ENCODE assay signal across 9 cellular contexts in genomic region chr3:70120360-70120966, GRCh38.
DNase-seq lines count a peak whose midpoint lies in the region; ATAC-seq and TF ChIP-seq lines count a peak whose summit lies in the region.
"Had no signal": no experiment of that assay in that cellular context is flagged by ENCODE, and none has a peak within 500 bp of the region (broad histone marks: within the 10 kb centered on the region; RNA-seq: fewer than 3 reads in every experiment).

No MANE protein-coding gene starts in this region.

- H3K27me3 Mint-ChIP-seq in GM23338 (ENCODE audit: insufficient read depth, low read depth, poor library complexity) = no peaks in the 10 kb centered on the region
- no peaks in the 10 kb centered on the region for H3K27me3 Mint-ChIP-seq in T-helper 2 cell treated with Interferon-gamma antibody and Interleukin-4, amounts not matched to agents 5 μg/mL and 100 μg/mL, for 36 hours (ENCODE audit: low read depth)
- H3K27me3 Mint-ChIP-seq in stimulated activated naive B cell treated with anti-CD40 and anti-IgM and Interleukin-4, amounts not matched to agents 10 μg/mL and 1 μg/mL and 100 μg/mL, for 72 hours = peaks cover 7 to 8% of the 10 kb centered on the region in 2 donors

- TF ChIP-seq CTCF in GM23338 (conservative IDR thresholded peaks at IDR 0.05; ENCODE audit: low read depth in 2 of 2) (peak; percentile 85 to 96), right lobe of liver (IDR thresholded peaks at IDR 0.05) (peak; percentile 79 to 84 (median 82))

- no peaks in the 10 kb centered on the region for H3K9me3 ChIP-seq in right lobe of liver

- H3K27ac Mint-ChIP-seq in GM23338 = no peak overlapping the region
- no peak overlapping the region for H3K27ac Mint-ChIP-seq in T-helper 2 cell treated with Interferon-gamma antibody and Interleukin-4, amounts not matched to agents 5 μg/mL and 100 μg/mL, for 36 hours
- no peak overlapping the region for H3K27ac Mint-ChIP-seq in stimulated activated naive B cell treated with anti-CD40 and anti-IgM and Interleukin-4, amounts not matched to agents 10 μg/mL and 1 μg/mL and 100 μg/mL, for 72 hours

- no peaks in the 10 kb centered on the region for H3K9me2 ChIP-seq in GM23338 (ENCODE audit: insufficient read depth)

- ATAC-seq in GM23338 (peak; percentile 77), right lobe of liver (peak; percentile 92 to 94 (median 92))
- ATAC-seq in stimulated activated naive B cell treated with anti-CD40 and anti-IgM and Interleukin-4, amounts not matched to agents 10 μg/mL and 1 μg/mL and 100 μg/mL, for 72 hours (replicated peaks) = peak; percentile 76

- peaks cover 14% of the 10 kb centered on the region for H3K9me3 Mint-ChIP-seq in GM23338
- H3K9me3 Mint-ChIP-seq in T-helper 2 cell treated with Interferon-gamma antibody and Interleukin-4, amounts not matched to agents 5 μg/mL and 100 μg/mL, for 36 hours = no peaks in the 10 kb centered on the region
- H3K9me3 Mint-ChIP-seq in stimulated activated naive B cell treated with anti-CD40 and anti-IgM and Interleukin-4, amounts not matched to agents 10 μg/mL and 1 μg/mL and 100 μg/mL, for 72 hours = no peaks in the 10 kb centered on the region

- H3K27ac ChIP-seq in GM23338 (ENCODE audit: low read depth) (no peak overlapping the region), right lobe of liver (no peak overlapping the region)
- H3K27ac ChIP-seq: BLaER1 treated with 17β-estradiol and CSF1 and Interleukin-3, amounts not matched to agents 10 nM and 100 nM had no signal

- H3K36me3 ChIP-seq in GM23338 (ENCODE audit: insufficient read depth) = no peaks in the 10 kb centered on the region
- H3K36me3 ChIP-seq in right lobe of liver = no peaks in the 10 kb centered on the region
- H3K36me3 ChIP-seq: BLaER1 treated with 17β-estradiol and CSF1 and Interleukin-3, amounts not matched to agents 10 nM and 100 nM had no signal

- H3K4me3 ChIP-seq in GM23338 = no peak overlapping the region
- no peak overlapping the region for H3K4me3 ChIP-seq in right lobe of liver
- H3K4me3 ChIP-seq: BLaER1 treated with 17β-estradiol and CSF1 and Interleukin-3, amounts not matched to agents 10 nM and 100 nM had no signal

- no peak for TF ChIP-seq POLR2A in right lobe of liver (IDR thresholded peaks at IDR 0.05)

- H3K4me2 ChIP-seq in GM23338 = no peak overlapping the region
- H3K4me2 ChIP-seq: BLaER1 treated with 17β-estradiol and CSF1 and Interleukin-3, amounts not matched to agents 10 nM and 100 nM had no signal

- in situ Hi-C loops in T47D (cut with HindIII; ENCODE audit: low pct_unique_long_range_greater_than_20kb, low sequenced_read_pairs) = no loop called here

- H3K79me2 ChIP-seq in GM23338 (replicated peaks; ENCODE audit: insufficient read depth) = no peaks in the 10 kb centered on the region

- H3K4me1 ChIP-seq in GM23338 (ENCODE audit: insufficient read depth) = no peaks in the 10 kb centered on the region
- no peaks in the 10 kb centered on the region for H3K4me1 ChIP-seq in right lobe of liver
- H3K4me1 ChIP-seq: BLaER1 treated with 17β-estradiol and CSF1 and Interleukin-3, amounts not matched to agents 10 nM and 100 nM had no signal

- intact Hi-C loops in right lobe of liver (cut with DNase I) = loop anchor here in 1 of 2 donors (10.0 kb wide), 1 partner anchor 234 kb away; no protein-coding TSS in a partner anchor

- no peaks in the 10 kb centered on the region for H3K27me3 ChIP-seq in GM23338 (ENCODE audit: insufficient read depth)
- H3K27me3 ChIP-seq in right lobe of liver = no peaks in the 10 kb centered on the region
- H3K27me3 ChIP-seq: BLaER1 treated with 17β-estradiol and CSF1 and Interleukin-3, amounts not matched to agents 10 nM and 100 nM had no signal

- no peaks in the 10 kb centered on the region for H4K20me1 ChIP-seq in GM23338 (replicated peaks; ENCODE audit: insufficient read depth)
- H4K20me1 ChIP-seq: BLaER1 treated with 17β-estradiol and CSF1 and Interleukin-3, amounts not matched to agents 10 nM and 100 nM had no signal

- no peaks in the 10 kb centered on the region; the same call in 1 of the 3 replicates for H3K4me1 Mint-ChIP-seq in GM23338
- H3K4me1 Mint-ChIP-seq in T-helper 2 cell treated with Interferon-gamma antibody and Interleukin-4, amounts not matched to agents 5 μg/mL and 100 μg/mL, for 36 hours (ENCODE audit: low read depth) = no peaks in the 10 kb centered on the region
- H3K4me1 Mint-ChIP-seq in stimulated activated naive B cell treated with anti-CD40 and anti-IgM and Interleukin-4, amounts not matched to agents 10 μg/mL and 1 μg/mL and 100 μg/mL, for 72 hours = no peaks in the 10 kb centered on the region

- H2AFZ ChIP-seq in GM23338 = 0 out of 2 replicates have a peak overlapping the region, but pooled peaks have one; percentile 60

- H3K36me3 Mint-ChIP-seq in GM23338 (ENCODE audit: low read depth) = peaks cover 14% of the 10 kb centered on the region; the same call in 2 of the 3 replicates
- H3K36me3 Mint-ChIP-seq in T-helper 2 cell treated with Interferon-gamma antibody and Interleukin-4, amounts not matched to agents 5 μg/mL and 100 μg/mL, for 36 hours (ENCODE audit: low read depth) = no peaks in the 10 kb centered on the region
- no peaks in the 10 kb centered on the region for H3K36me3 Mint-ChIP-seq in stimulated activated naive B cell treated with anti-CD40 and anti-IgM and Interleukin-4, amounts not matched to agents 10 μg/mL and 1 μg/mL and 100 μg/mL, for 72 hours

- peak; percentile 58 for DNase-seq in NCI-H146 (lab: John Stamatoyannopoulos, UW)
- DNase-seq in NCI-H146 treated with DMSO at 0.1 percent for 48 hours (lab: John Stamatoyannopoulos, UW; ENCODE audit: unreplicated experiment) = no peak
- peak; percentile 91 for DNase-seq in GM23338 (ENCODE audit: low spot score)
- DNase-seq in KG1 (lab: John Stamatoyannopoulos, UW) = peak; percentile 23
- peak; percentile 33 for DNase-seq in T-helper 2 cell treated with Interferon-gamma antibody and Interleukin-4, amounts not matched to agents 5 μg/mL and 100 μg/mL, for 36 hours (ENCODE audit: low spot score)
- peak; percentile 18 to 74 for DNase-seq in T47D (ENCODE audit: low read depth in 1 of 2, low spot score in 1 of 2)
- DNase-seq in right lobe of liver = peak; percentile 72 to 78 (median 78)
- DNase-seq in stimulated activated naive B cell treated with anti-CD40 and anti-IgM and Interleukin-4, amounts not matched to agents 10 μg/mL and 1 μg/mL and 100 μg/mL, for 72 hours = peak; percentile 47

- WGBS in right lobe of liver (ENCODE audit: insufficient coverage, low coverage, low lambda C conversion rate, missing lambda C conversion rate) = 43% methylated on average over 11 of the region's 11 CpGs

- H3F3A ChIP-seq in GM23338 (replicated peaks; ENCODE audit: low read depth) = no peaks in the 10 kb centered on the region

- H3K4me3 Mint-ChIP-seq in GM23338 = no peak overlapping the region
- no peak overlapping the region for H3K4me3 Mint-ChIP-seq in T-helper 2 cell treated with Interferon-gamma antibody and Interleukin-4, amounts not matched to agents 5 μg/mL and 100 μg/mL, for 36 hours
- no peak overlapping the region for H3K4me3 Mint-ChIP-seq in stimulated activated naive B cell treated with anti-CD40 and anti-IgM and Interleukin-4, amounts not matched to agents 10 μg/mL and 1 μg/mL and 100 μg/mL, for 72 hours

TF ChIP-seq in GM23338, 12 proteins besides CTCF, POLR2A, EP300 and RAD21 (continues in another document):
- TF ChIP-seq, protein P1, sequence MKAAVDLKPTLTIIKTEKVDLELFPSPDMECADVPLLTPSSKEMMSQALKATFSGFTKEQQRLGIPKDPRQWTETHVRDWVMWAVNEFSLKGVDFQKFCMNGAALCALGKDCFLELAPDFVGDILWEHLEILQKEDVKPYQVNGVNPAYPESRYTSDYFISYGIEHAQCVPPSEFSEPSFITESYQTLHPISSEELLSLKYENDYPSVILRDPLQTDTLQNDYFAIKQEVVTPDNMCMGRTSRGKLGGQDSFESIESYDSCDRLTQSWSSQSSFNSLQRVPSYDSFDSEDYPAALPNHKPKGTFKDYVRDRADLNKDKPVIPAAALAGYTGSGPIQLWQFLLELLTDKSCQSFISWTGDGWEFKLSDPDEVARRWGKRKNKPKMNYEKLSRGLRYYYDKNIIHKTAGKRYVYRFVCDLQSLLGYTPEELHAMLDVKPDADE (IDR thresholded peaks at IDR 0.05) = no peak
